ENCODE assay signal across 21 cellular contexts in genomic region chr7:44559485-44559884, GRCh38. TPM values are rescaled to one million over a fixed set of nuclear protein-coding genes. Genes with fewer than 3 reads are reported as not detected.
DNase-seq lines count a peak whose midpoint lies in the region; TF ChIP-seq lines count a peak whose summit lies in the region.
"Had no signal": no experiment of that assay in that cellular context is flagged by ENCODE, and none has a peak within 500 bp of the region (broad histone marks: within the 10 kb centered on the region; RNA-seq: fewer than 3 reads in every experiment).

No MANE protein-coding gene starts in this region.

- H3K27ac ChIP-seq in endodermal cell (ENCODE audit: low read depth, low read length) = no peak overlapping the region
- H3K27ac ChIP-seq: SJSA1 had no signal

- H3K27ac Mint-ChIP-seq in activated T-cell treated with anti-CD3 and anti-CD28 coated beads, Interleukin-2, amount 50 U/mL, for 24 hours = peak overlapping the region; percentile 33
- H3K27ac Mint-ChIP-seq in endodermal cell = no peak overlapping the region

- TF ChIP-seq CTCF in endodermal cell (conservative IDR thresholded peaks at IDR 0.05) = no peak

- H3K4me3 ChIP-seq in MG63 = no peak overlapping the region
- no peak overlapping the region for H3K4me3 ChIP-seq in endodermal cell (ENCODE audit: low read length)
- H3K4me3 ChIP-seq: SJSA1 had no signal

- no peak for DNase-seq in activated T-cell treated with anti-CD3 and anti-CD28 coated beads, Interleukin-2, amount 50 U/mL, for 24 hours
- DNase-seq in activated T-cell treated with anti-CD3 and anti-CD28 coated beads for 4 hours (no peak), MG63 (peak; percentile 22), endodermal cell (peak; percentile 36), posterior vena cava (ENCODE audit: low spot score) (peak; percentile 54), hippocampal formation (lab: John Stamatoyannopoulos, UW) (no peak), mucosa of gallbladder (ENCODE audit: low spot score) (no peak)
- no peak for DNase-seq in activated CD4-positive, alpha-beta T cell treated with anti-CD3 and anti-CD28 coated beads for 1 hour
- DNase-seq: AML-193; CD8-positive, alpha-beta memory T cell; GDM1; Kasumi-1; NCI-H1417 treated with DMSO at 0.1 percent for 48 hours; NCI-H187; NCI-H2107; NCI-H69 had no signal

- H3K27me3 ChIP-seq in MG63 (no peaks in the 10 kb centered on the region), endodermal cell (ENCODE audit: control insufficient read depth, insufficient read depth, low read length, poor library complexity, severe bottlenecking) (no peaks in the 10 kb centered on the region)

- no peaks in the 10 kb centered on the region for H3K9me3 ChIP-seq in MG63
- H3K9me3 ChIP-seq in endodermal cell (ENCODE audit: control insufficient read depth, low read length) = no peaks in the 10 kb centered on the region
- H3K9me3 ChIP-seq: SJSA1 had no signal

- H3K4me1 ChIP-seq in endodermal cell (ENCODE audit: control insufficient read depth, insufficient read depth, low read length) = peaks cover 2% of the 10 kb centered on the region

- no peak overlapping the region for H3K4me3 Mint-ChIP-seq in activated T-cell treated with anti-CD3 and anti-CD28 coated beads, Interleukin-2, amount 50 U/mL, for 24 hours
- no peak overlapping the region for H3K4me3 Mint-ChIP-seq in endodermal cell
- H3K4me3 Mint-ChIP-seq: CD8-positive, alpha-beta memory T cell had no signal

- no peaks in the 10 kb centered on the region for H3K4me1 Mint-ChIP-seq in activated T-cell treated with anti-CD3 and anti-CD28 coated beads, Interleukin-2, amount 50 U/mL, for 24 hours (ENCODE audit: low read depth)
- peaks cover 3% of the 10 kb centered on the region for H3K4me1 Mint-ChIP-seq in endodermal cell

- peaks cover 15% of the 10 kb centered on the region for H3K36me3 Mint-ChIP-seq in activated T-cell treated with anti-CD3 and anti-CD28 coated beads, Interleukin-2, amount 50 U/mL, for 24 hours (ENCODE audit: low read depth)
- H3K36me3 Mint-ChIP-seq in endodermal cell (ENCODE audit: low read depth) = peaks cover 13% of the 10 kb centered on the region

- H3K36me3 ChIP-seq in MG63 (peaks cover 13% of the 10 kb centered on the region), endodermal cell (ENCODE audit: control insufficient read depth, insufficient read depth, low read length) (peaks cover 13% of the 10 kb centered on the region)

- no peaks in the 10 kb centered on the region for H3K27me3 Mint-ChIP-seq in activated T-cell treated with anti-CD3 and anti-CD28 coated beads, Interleukin-2, amount 50 U/mL, for 24 hours
- H3K27me3 Mint-ChIP-seq in endodermal cell (ENCODE audit: insufficient read depth) = peaks cover 8% of the 10 kb centered on the region
- H3K27me3 Mint-ChIP-seq: CD8-positive, alpha-beta memory T cell had no signal

- no peaks in the 10 kb centered on the region for H3K9me3 Mint-ChIP-seq in activated T-cell treated with anti-CD3 and anti-CD28 coated beads, Interleukin-2, amount 50 U/mL, for 24 hours
- H3K9me3 Mint-ChIP-seq in endodermal cell = peaks cover 4% of the 10 kb centered on the region
- H3K9me3 Mint-ChIP-seq: CD8-positive, alpha-beta memory T cell had no signal

- intact Hi-C loops in posterior vena cava (cut with DNase I) = no loop called here

- H3K9ac ChIP-seq in endodermal cell (ENCODE audit: extremely low read depth, low read length, poor library complexity, severe bottlenecking) = no peak overlapping the region

- 90 to 95% methylated on average over 3 to 4 of the region's 4 CpGs for WGBS in endodermal cell (ENCODE audit: insufficient coverage in 1 of 2, insufficient read length in 1 of 2), 2 experiments

RNA-seq across cellular contexts. Expression of gene DDX56, which starts 14.2 kb away (rescaled TPM):
- 92.8 and 155 TPM in 2 replicates for total RNA-seq in MG63 (2014; rRNA removed; shearing (Covaris generic); ENCODE audit: low replicate concordance)
- 10 to 100 TPM; 73.6 to 79.2 TPM for total RNA-seq in endodermal cell
- polyA plus RNA-seq in endodermal cell (2013, experiment 1 of 2) = 66.7 TPM
- polyA plus RNA-seq in endodermal cell (2013, experiment 2 of 2) = 57.5 TPM
- 10 to 100 TPM; 33.9 to 40.2 TPM for total RNA-seq in posterior vena cava
- 53.3 TPM for total RNA-seq in mucosa of gallbladder

RNA-seq across cellular contexts. Expression of gene NPC1L1, which starts 18.4 kb away (rescaled TPM):
- total RNA-seq in MG63 (2014; rRNA removed; shearing (Covaris generic); ENCODE audit: low replicate concordance) = 0.07 TPM in 1 of 2 replicates, not detected in the other
- total RNA-seq in endodermal cell = 1 to 10 TPM; 2.7 to 3.1 TPM
- 0.85 TPM for polyA plus RNA-seq in endodermal cell (2013, experiment 1 of 2)
- 0.70 TPM for polyA plus RNA-seq in endodermal cell (2013, experiment 2 of 2)
- total RNA-seq in posterior vena cava = under 1 TPM; 0.14 to 0.23 TPM
- total RNA-seq in mucosa of gallbladder = 61.3 TPM
- total RNA-seq: A172; CD8-positive, alpha-beta memory T cell; Daoy; H4; NCI-H460; SJSA1 had no signal
- polyA plus RNA-seq: CD8-positive, alpha-beta memory T cell had no signal

RNA-seq across cellular contexts. Expression of gene TMED4, which starts 22.5 kb away (rescaled TPM):
- 113 and 152 TPM in 2 replicates for total RNA-seq in MG63 (2014; rRNA removed; shearing (Covaris generic); ENCODE audit: low replicate concordance)
- total RNA-seq in endodermal cell (100 to 1,000 TPM in 1 of 2 donors, 10 to 100 TPM in 1; 75.4 to 109 TPM), posterior vena cava (10 to 100 TPM; 50.3 to 52.5 TPM), mucosa of gallbladder (136 TPM)
- 105 TPM for polyA plus RNA-seq in endodermal cell (2013, experiment 1 of 2)
- polyA plus RNA-seq in endodermal cell (2013, experiment 2 of 2) = 95.6 TPM

RNA-seq across cellular contexts. Expression of gene OGDH, which starts 46.9 kb away (rescaled TPM):
- 31.6 and 54.0 TPM in 2 replicates for total RNA-seq in MG63 (2014; rRNA removed; shearing (Covaris generic); ENCODE audit: low replicate concordance)
- total RNA-seq in endodermal cell = 10 to 100 TPM; 82.5 to 96.0 TPM
- 42.6 TPM for polyA plus RNA-seq in endodermal cell (2013, experiment 1 of 2)
- polyA plus RNA-seq in endodermal cell (2013, experiment 2 of 2) = 42.7 TPM
- 100 to 1,000 TPM; 123 to 132 TPM for total RNA-seq in posterior vena cava
- total RNA-seq in mucosa of gallbladder = 114 TPM

Comparison
In these comparisons a context has a peak if more than half of its experiments do, and no peak if none do; other contexts are left out.
1. DNase-seq: peak in MG63 (single experiment), endodermal cell (single experiment) and posterior vena cava (single experiment); none in activated T-cell treated with anti-CD3 and anti-CD28 coated beads, Interleukin-2, amount 50 U/mL, for 24 hours (single experiment), activated T-cell treated with anti-CD3 and anti-CD28 coated beads for 4 hours (single experiment), hippocampal formation (0 of 2), mucosa of gallbladder (single experiment) and activated CD4-positive, alpha-beta T cell treated with anti-CD3 and anti-CD28 coated beads for 1 hour (single experiment).
2. RNA of gene NPC1L1, which starts 18.4 kb away (total RNA-seq): 61.3 TPM in mucosa of gallbladder (single experiment); 2.7 to 3.1 TPM in endodermal cell, 0.14 to 0.23 TPM in posterior vena cava and 0.07 TPM in MG63; every median in the first group is over 10 times any median in the second.